1 cellular context compared by ENCODE assay signal in the genomic region with DNA sequence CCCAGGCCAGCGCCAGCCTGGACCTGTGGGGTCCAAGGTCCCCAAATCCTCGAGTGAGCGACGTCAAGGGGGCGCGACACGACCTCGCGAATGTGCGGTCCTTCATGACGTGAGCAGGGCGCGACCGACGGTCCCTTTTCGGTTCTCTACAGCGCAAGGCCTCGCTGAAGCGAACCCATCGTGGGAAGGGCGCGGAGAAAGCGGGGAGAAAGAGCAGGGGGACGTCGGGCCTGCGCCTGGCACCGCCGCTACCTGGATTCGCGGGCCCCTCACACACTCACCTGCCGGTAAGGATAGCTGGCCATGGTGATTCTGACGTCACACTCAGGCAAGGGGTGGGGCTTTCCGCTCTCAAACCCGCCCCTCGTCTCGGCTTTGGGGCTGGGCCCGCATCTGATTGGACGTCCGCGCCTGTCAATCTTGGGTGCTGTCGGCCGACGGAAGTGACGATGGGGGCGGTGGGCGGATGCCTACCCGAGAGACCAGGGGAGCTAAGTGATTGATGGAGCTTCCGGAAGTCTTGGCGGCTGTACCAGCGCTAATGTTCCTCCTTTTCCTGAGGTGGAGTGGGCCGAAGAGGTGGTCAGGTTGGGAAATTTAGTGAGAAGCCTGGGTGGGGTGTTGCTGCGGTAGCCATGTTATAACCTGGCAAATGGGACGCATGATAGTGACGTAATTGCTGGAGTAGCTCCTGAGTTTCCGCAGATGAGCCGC.
TF ChIP-seq lines count a peak whose summit lies in the region.

PEF1 (minus strand) TSS at position 317 of the 714 bp plus-strand sequence; CDS start at position 305, 12 bp downstream.

TF ChIP-seq in H1, 55 proteins besides CTCF, POLR2A, EP300 and RAD21:
- TF ChIP-seq HDAC2 (IDR thresholded peaks at IDR 0.05; ENCODE audit: borderline replicate concordance in 1 of 2, low read depth in 2 of 2, low read length in 2 of 2) (0 out of 4 replicates have a peak, but pooled peaks have one; percentile 4 to 40), CTBP2 (IDR thresholded peaks at IDR 0.05; ENCODE audit: borderline replicate concordance, insufficient read depth, insufficient read length, low read length) (no peak), SIX5 (IDR thresholded peaks at IDR 0.05; ENCODE audit: low read depth, low read length) (peak; percentile 49), CBX8 (IDR thresholded peaks at IDR 0.05; ENCODE audit: borderline replicate concordance, low read depth, low read length) (no peak), TBP (IDR thresholded peaks at IDR 0.05; ENCODE audit: low read depth, low read length) (peak; percentile 68), CREB1 (IDR thresholded peaks at IDR 0.05) (peak; percentile 98), CEBPB (IDR thresholded peaks at IDR 0.05; ENCODE audit: low read depth, low read length) (0 out of 2 replicates have a peak, but pooled peaks have one; percentile 15), MAFK (IDR thresholded peaks at IDR 0.05; ENCODE audit: low read depth, low read length) (no peak), NRF1 (IDR thresholded peaks at IDR 0.05; ENCODE audit: low read depth, low read length) (no peak), JUN (IDR thresholded peaks at IDR 0.05; ENCODE audit: low read depth, low read length) (no peak), JUND (IDR thresholded peaks at IDR 0.05; ENCODE audit: low read length) (peak; percentile 56), HDAC6 (IDR thresholded peaks at IDR 0.05; ENCODE audit: low read depth, low read length) (no peak), BRCA1 (IDR thresholded peaks at IDR 0.05; ENCODE audit: low read depth, low read length) (peak; percentile 34; the same call in 1 of the 2 replicates), RNF2 (IDR thresholded peaks at IDR 0.05; ENCODE audit: borderline replicate concordance, low read depth, low read length, missing control alignments, poor library complexity, severe bottlenecking) (no peak), SIRT6 (IDR thresholded peaks at IDR 0.05; ENCODE audit: low read length) (no peak), SIN3A (conservative IDR thresholded peaks at IDR 0.05 in 1 of 2, IDR thresholded peaks at IDR 0.05 in 1 of 2; ENCODE audit: low read depth in 1 of 2, low read length in 2 of 2) (no peak; a peak in 1 of 4 replicates), RXRA (IDR thresholded peaks at IDR 0.05; ENCODE audit: insufficient read depth, low read depth, low read length) (no peak), KDM4A (IDR thresholded peaks at IDR 0.05; ENCODE audit: low read depth, low read length, severe bottlenecking) (peak; percentile 100), MAX (IDR thresholded peaks at IDR 0.05) (peak; percentile 74), TEAD4 (IDR thresholded peaks at IDR 0.05; ENCODE audit: low read depth, low read length) (no peak), GTF2F1 (IDR thresholded peaks at IDR 0.05; ENCODE audit: borderline replicate concordance, low read depth, low read length) (0 out of 2 replicates have a peak, but pooled peaks have one; percentile 13), POU5F1 (IDR thresholded peaks at IDR 0.05; ENCODE audit: low read depth, low read length) (no peak), POLR2AphosphoS5 (IDR thresholded peaks at IDR 0.05; ENCODE audit: low read depth, low read length) (peak; percentile 81), CHD2 (IDR thresholded peaks at IDR 0.05; ENCODE audit: low read length) (peak; percentile 43), SUZ12 (IDR thresholded peaks at IDR 0.05; ENCODE audit: low read length) (no peak), YY1 (IDR thresholded peaks at IDR 0.05; ENCODE audit: low read depth, low read length) (peak; percentile 99), TAF7 (optimal IDR thresholded peaks at IDR 0.05; ENCODE audit: borderline replicate concordance, low read depth, low read length) (peak; percentile 51), CBX5 (IDR thresholded peaks at IDR 0.05; ENCODE audit: low read depth, low read length) (no peak), ASH2L (IDR thresholded peaks at IDR 0.05; ENCODE audit: low read length) (peak; percentile 96), SP2 (IDR thresholded peaks at IDR 0.05; ENCODE audit: low read length) (peak; percentile 74), SP4 (IDR thresholded peaks at IDR 0.05; ENCODE audit: low read length) (0 out of 2 replicates have a peak, but pooled peaks have one; percentile 79), RBBP5 (IDR thresholded peaks at IDR 0.05; ENCODE audit: borderline replicate concordance, low read depth, low read length) (peak; percentile 82; the same call in 1 of the 2 replicates), NANOG (IDR thresholded peaks at IDR 0.05; ENCODE audit: insufficient read depth, low read depth, low read length, poor library complexity, severe bottlenecking) (no peak), SP1 (IDR thresholded peaks at IDR 0.05; ENCODE audit: low read depth, low read length) (peak; percentile 62; the same call in 1 of the 2 replicates), EZH2 (IDR thresholded peaks at IDR 0.05; ENCODE audit: low read depth, low read length, severe bottlenecking) (no peak), RFX5 (IDR thresholded peaks at IDR 0.05; ENCODE audit: borderline replicate concordance, low read depth, low read length) (no peak), SRF (IDR thresholded peaks at IDR 0.05; ENCODE audit: low read depth, low read length) (peak; percentile 85), EGR1 (IDR thresholded peaks at IDR 0.05; ENCODE audit: borderline replicate concordance, low read depth, low read length) (no peak), BCL11A (IDR thresholded peaks at IDR 0.05; ENCODE audit: low read depth in 2 of 2, low read length in 2 of 2) (no peak), FOSL1 (IDR thresholded peaks at IDR 0.05; ENCODE audit: insufficient read depth, low read depth, low read length) (no peak), GABPA (IDR thresholded peaks at IDR 0.05; ENCODE audit: borderline replicate concordance, insufficient read depth, low read length) (peak; percentile 89), ZNF274 (IDR thresholded peaks at IDR 0.05; ENCODE audit: borderline replicate concordance, extremely low read depth, low read length) (no peak), KDM5A (IDR thresholded peaks at IDR 0.05; ENCODE audit: low read length) (peak; percentile 91), SAP30 (IDR thresholded peaks at IDR 0.05; ENCODE audit: insufficient read depth, insufficient replicate concordance, low read length) (no peak), TCF12 (IDR thresholded peaks at IDR 0.05; ENCODE audit: low read depth, low read length) (no peak), KDM1A (IDR thresholded peaks at IDR 0.05; ENCODE audit: borderline replicate concordance, low read length) (no peak), TAF1 (IDR thresholded peaks at IDR 0.05; ENCODE audit: low read depth, low read length) (peak; percentile 83), USF2 (IDR thresholded peaks at IDR 0.05; ENCODE audit: low read length) (no peak; the same call in 1 of the 2 replicates), BACH1 (IDR thresholded peaks at IDR 0.05; ENCODE audit: low read length) (no peak), PHF8 (conservative IDR thresholded peaks at IDR 0.05; ENCODE audit: low read depth, low read length) (peak; percentile 90), CHD1 (IDR thresholded peaks at IDR 0.05; ENCODE audit: low read depth, low read length) (no peak)
- TF ChIP-seq, protein P1, sequence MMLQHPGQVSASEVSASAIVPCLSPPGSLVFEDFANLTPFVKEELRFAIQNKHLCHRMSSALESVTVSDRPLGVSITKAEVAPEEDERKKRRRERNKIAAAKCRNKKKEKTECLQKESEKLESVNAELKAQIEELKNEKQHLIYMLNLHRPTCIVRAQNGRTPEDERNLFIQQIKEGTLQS (IDR thresholded peaks at IDR 0.05; ENCODE audit: insufficient read depth, low read depth, low read length): peak; percentile 95
- TF ChIP-seq, protein P2, sequence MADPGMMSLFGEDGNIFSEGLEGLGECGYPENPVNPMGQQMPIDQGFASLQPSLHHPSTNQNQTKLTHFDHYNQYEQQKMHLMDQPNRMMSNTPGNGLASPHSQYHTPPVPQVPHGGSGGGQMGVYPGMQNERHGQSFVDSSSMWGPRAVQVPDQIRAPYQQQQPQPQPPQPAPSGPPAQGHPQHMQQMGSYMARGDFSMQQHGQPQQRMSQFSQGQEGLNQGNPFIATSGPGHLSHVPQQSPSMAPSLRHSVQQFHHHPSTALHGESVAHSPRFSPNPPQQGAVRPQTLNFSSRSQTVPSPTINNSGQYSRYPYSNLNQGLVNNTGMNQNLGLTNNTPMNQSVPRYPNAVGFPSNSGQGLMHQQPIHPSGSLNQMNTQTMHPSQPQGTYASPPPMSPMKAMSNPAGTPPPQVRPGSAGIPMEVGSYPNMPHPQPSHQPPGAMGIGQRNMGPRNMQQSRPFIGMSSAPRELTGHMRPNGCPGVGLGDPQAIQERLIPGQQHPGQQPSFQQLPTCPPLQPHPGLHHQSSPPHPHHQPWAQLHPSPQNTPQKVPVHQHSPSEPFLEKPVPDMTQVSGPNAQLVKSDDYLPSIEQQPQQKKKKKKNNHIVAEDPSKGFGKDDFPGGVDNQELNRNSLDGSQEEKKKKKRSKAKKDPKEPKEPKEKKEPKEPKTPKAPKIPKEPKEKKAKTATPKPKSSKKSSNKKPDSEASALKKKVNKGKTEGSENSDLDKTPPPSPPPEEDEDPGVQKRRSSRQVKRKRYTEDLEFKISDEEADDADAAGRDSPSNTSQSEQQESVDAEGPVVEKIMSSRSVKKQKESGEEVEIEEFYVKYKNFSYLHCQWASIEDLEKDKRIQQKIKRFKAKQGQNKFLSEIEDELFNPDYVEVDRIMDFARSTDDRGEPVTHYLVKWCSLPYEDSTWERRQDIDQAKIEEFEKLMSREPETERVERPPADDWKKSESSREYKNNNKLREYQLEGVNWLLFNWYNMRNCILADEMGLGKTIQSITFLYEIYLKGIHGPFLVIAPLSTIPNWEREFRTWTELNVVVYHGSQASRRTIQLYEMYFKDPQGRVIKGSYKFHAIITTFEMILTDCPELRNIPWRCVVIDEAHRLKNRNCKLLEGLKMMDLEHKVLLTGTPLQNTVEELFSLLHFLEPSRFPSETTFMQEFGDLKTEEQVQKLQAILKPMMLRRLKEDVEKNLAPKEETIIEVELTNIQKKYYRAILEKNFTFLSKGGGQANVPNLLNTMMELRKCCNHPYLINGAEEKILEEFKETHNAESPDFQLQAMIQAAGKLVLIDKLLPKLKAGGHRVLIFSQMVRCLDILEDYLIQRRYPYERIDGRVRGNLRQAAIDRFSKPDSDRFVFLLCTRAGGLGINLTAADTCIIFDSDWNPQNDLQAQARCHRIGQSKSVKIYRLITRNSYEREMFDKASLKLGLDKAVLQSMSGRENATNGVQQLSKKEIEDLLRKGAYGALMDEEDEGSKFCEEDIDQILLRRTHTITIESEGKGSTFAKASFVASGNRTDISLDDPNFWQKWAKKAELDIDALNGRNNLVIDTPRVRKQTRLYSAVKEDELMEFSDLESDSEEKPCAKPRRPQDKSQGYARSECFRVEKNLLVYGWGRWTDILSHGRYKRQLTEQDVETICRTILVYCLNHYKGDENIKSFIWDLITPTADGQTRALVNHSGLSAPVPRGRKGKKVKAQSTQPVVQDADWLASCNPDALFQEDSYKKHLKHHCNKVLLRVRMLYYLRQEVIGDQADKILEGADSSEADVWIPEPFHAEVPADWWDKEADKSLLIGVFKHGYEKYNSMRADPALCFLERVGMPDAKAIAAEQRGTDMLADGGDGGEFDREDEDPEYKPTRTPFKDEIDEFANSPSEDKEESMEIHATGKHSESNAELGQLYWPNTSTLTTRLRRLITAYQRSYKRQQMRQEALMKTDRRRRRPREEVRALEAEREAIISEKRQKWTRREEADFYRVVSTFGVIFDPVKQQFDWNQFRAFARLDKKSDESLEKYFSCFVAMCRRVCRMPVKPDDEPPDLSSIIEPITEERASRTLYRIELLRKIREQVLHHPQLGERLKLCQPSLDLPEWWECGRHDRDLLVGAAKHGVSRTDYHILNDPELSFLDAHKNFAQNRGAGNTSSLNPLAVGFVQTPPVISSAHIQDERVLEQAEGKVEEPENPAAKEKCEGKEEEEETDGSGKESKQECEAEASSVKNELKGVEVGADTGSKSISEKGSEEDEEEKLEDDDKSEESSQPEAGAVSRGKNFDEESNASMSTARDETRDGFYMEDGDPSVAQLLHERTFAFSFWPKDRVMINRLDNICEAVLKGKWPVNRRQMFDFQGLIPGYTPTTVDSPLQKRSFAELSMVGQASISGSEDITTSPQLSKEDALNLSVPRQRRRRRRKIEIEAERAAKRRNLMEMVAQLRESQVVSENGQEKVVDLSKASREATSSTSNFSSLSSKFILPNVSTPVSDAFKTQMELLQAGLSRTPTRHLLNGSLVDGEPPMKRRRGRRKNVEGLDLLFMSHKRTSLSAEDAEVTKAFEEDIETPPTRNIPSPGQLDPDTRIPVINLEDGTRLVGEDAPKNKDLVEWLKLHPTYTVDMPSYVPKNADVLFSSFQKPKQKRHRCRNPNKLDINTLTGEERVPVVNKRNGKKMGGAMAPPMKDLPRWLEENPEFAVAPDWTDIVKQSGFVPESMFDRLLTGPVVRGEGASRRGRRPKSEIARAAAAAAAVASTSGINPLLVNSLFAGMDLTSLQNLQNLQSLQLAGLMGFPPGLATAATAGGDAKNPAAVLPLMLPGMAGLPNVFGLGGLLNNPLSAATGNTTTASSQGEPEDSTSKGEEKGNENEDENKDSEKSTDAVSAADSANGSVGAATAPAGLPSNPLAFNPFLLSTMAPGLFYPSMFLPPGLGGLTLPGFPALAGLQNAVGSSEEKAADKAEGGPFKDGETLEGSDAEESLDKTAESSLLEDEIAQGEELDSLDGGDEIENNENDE (IDR thresholded peaks at IDR 0.05; ENCODE audit: insufficient replicate concordance, low read length): no peak
- TF ChIP-seq, protein P3, sequence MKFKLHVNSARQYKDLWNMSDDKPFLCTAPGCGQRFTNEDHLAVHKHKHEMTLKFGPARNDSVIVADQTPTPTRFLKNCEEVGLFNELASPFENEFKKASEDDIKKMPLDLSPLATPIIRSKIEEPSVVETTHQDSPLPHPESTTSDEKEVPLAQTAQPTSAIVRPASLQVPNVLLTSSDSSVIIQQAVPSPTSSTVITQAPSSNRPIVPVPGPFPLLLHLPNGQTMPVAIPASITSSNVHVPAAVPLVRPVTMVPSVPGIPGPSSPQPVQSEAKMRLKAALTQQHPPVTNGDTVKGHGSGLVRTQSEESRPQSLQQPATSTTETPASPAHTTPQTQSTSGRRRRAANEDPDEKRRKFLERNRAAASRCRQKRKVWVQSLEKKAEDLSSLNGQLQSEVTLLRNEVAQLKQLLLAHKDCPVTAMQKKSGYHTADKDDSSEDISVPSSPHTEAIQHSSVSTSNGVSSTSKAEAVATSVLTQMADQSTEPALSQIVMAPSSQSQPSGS (IDR thresholded peaks at IDR 0.05; ENCODE audit: low read length): peak; percentile 89
